In the genomic region with DNA sequence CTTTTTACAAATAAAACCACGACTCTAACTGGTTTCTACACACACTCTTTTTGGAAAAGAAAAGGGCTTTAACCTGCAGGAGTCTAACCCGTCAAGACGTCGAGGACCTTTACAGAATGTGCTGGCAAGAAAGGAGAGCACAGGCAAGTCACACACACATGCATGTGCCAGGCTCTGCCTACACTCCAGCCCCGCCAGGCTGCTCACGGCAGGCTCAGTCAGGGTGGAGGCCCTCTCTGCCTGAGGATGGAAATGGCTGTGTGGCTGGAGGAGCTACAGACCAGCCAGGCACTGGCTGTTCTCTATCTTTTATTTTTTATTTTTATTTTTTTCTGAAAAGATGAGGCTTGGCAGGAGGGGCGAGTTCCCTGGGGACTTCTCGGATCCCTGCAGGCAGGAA, we compare ENCODE assay signal across 1 cellular context.
TF ChIP-seq lines count a peak whose summit lies in the region.

No MANE protein-coding gene starts in this region.

TF ChIP-seq in endothelial cell of umbilical vein, 7 proteins besides CTCF, POLR2A, EP300 and RAD21:
- no peak for TF ChIP-seq GATA2 (IDR thresholded peaks at IDR 0.05; ENCODE audit: insufficient read depth, insufficient read length, low read depth, low read length)
- no peak for TF ChIP-seq MYC (IDR thresholded peaks at IDR 0.05; ENCODE audit: low read depth, low read length)
- TF ChIP-seq, protein P1, sequence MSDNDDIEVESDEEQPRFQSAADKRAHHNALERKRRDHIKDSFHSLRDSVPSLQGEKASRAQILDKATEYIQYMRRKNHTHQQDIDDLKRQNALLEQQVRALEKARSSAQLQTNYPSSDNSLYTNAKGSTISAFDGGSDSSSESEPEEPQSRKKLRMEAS (IDR thresholded peaks at IDR 0.05; ENCODE audit: insufficient read depth, insufficient read length) = no peak
- TF ChIP-seq POLR2AphosphoS5 (IDR thresholded peaks at IDR 0.05; ENCODE audit: insufficient read depth, low read depth, low read length) = no peak
- TF ChIP-seq JUN (IDR thresholded peaks at IDR 0.05; ENCODE audit: borderline replicate concordance, insufficient read depth, insufficient read length, low read depth) = no peak
- no peak for TF ChIP-seq EZH2 (IDR thresholded peaks at IDR 0.05; ENCODE audit: borderline replicate concordance, low read depth, low read length, severe bottlenecking)
- no peak for TF ChIP-seq FOS (IDR thresholded peaks at IDR 0.05; ENCODE audit: borderline replicate concordance, insufficient read depth, low read length)
